ENCODE assay signal across 2 cellular contexts in the genomic region with DNA sequence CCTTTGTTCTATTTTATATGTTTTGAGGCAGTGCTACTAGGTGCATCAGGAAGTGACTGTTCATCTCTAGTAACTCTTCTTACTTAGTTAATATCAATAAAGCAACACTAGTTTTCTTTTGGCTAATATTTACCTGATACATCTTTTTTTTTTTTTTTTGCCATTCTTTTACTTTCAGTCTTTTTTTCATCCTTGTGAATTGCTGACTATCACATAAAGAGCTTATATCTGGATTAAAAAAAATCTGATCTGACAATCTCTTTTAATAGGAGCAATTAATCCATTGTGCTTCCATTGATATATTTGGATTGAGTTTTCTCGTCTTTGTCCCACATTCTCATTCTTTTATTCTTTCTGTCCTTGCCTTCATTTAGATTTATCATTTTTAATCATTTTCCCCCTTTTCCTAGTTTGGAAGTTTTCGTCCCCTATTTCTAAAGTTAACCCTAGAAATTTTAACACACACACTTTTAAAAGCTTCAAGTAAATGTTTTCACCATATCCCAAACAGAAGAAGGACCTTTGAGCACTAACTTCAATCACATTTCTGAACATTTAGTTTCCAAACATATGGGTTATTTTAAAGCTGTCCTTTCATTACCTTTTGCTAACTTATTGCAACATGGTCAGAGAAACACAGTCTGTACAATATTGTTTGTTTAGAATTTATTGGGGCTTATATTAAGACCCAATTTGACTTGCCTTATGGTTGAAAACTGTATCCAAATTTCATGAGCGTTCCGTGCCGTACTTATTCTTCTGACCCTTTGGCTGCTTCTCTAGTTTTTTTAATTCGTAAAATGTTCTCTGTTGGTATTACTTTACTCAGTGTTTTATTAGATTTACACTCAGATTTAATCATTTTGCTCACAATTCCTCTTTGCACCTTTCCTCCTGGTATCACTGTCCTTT.
TF ChIP-seq lines count a peak whose summit lies in the region.

No MANE protein-coding gene starts in this region.

TF ChIP-seq in HepG2, 621 proteins besides CTCF, POLR2A, EP300 and RAD21 (continues in another document):
- no peak for TF ChIP-seq ELF1 (CRISPR knock-in tag; IDR thresholded peaks at IDR 0.05)
- no peak for TF ChIP-seq TSC22D2 (CRISPR knock-in tag; IDR thresholded peaks at IDR 0.05; ENCODE audit: borderline replicate concordance)
- no peak for TF ChIP-seq IRF2 (CRISPR knock-in tag; IDR thresholded peaks at IDR 0.05)
- no peak for TF ChIP-seq ZNF670 (CRISPR knock-in tag; IDR thresholded peaks at IDR 0.05; ENCODE audit: borderline replicate concordance)
- peak; percentile 18 for TF ChIP-seq NCOA2 (CRISPR knock-in tag; IDR thresholded peaks at IDR 0.05)
- TF ChIP-seq, protein P1, sequence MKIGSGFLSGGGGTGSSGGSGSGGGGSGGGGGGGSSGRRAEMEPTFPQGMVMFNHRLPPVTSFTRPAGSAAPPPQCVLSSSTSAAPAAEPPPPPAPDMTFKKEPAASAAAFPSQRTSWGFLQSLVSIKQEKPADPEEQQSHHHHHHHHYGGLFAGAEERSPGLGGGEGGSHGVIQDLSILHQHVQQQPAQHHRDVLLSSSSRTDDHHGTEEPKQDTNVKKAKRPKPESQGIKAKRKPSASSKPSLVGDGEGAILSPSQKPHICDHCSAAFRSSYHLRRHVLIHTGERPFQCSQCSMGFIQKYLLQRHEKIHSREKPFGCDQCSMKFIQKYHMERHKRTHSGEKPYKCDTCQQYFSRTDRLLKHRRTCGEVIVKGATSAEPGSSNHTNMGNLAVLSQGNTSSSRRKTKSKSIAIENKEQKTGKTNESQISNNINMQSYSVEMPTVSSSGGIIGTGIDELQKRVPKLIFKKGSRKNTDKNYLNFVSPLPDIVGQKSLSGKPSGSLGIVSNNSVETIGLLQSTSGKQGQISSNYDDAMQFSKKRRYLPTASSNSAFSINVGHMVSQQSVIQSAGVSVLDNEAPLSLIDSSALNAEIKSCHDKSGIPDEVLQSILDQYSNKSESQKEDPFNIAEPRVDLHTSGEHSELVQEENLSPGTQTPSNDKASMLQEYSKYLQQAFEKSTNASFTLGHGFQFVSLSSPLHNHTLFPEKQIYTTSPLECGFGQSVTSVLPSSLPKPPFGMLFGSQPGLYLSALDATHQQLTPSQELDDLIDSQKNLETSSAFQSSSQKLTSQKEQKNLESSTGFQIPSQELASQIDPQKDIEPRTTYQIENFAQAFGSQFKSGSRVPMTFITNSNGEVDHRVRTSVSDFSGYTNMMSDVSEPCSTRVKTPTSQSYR (CRISPR knock-in tag; IDR thresholded peaks at IDR 0.05; ENCODE audit: borderline replicate concordance): no peak
- no peak for TF ChIP-seq ZKSCAN5 (CRISPR knock-in tag; IDR thresholded peaks at IDR 0.05)
- no peak for TF ChIP-seq KLF13 (CRISPR knock-in tag; IDR thresholded peaks at IDR 0.05)
- no peak for TF ChIP-seq ZNF337 (CRISPR knock-in tag; IDR thresholded peaks at IDR 0.05; ENCODE audit: borderline replicate concordance, low read depth)
- TF ChIP-seq ZNF326 (CRISPR knock-in tag; IDR thresholded peaks at IDR 0.05; ENCODE audit: borderline replicate concordance): no peak
- TF ChIP-seq CEBPG (CRISPR knock-in tag; IDR thresholded peaks at IDR 0.05): peak; percentile 73
- TF ChIP-seq NR3C1 (CRISPR knock-in tag; IDR thresholded peaks at IDR 0.05): no peak
- peak; percentile 34; the same call in 1 of the 2 replicates for TF ChIP-seq CREM (IDR thresholded peaks at IDR 0.05)
- TF ChIP-seq CREM (CRISPR knock-in tag; IDR thresholded peaks at IDR 0.05): no peak
- TF ChIP-seq FOXC1 (CRISPR knock-in tag; IDR thresholded peaks at IDR 0.05; ENCODE audit: borderline replicate concordance): no peak
- TF ChIP-seq, protein P2, sequence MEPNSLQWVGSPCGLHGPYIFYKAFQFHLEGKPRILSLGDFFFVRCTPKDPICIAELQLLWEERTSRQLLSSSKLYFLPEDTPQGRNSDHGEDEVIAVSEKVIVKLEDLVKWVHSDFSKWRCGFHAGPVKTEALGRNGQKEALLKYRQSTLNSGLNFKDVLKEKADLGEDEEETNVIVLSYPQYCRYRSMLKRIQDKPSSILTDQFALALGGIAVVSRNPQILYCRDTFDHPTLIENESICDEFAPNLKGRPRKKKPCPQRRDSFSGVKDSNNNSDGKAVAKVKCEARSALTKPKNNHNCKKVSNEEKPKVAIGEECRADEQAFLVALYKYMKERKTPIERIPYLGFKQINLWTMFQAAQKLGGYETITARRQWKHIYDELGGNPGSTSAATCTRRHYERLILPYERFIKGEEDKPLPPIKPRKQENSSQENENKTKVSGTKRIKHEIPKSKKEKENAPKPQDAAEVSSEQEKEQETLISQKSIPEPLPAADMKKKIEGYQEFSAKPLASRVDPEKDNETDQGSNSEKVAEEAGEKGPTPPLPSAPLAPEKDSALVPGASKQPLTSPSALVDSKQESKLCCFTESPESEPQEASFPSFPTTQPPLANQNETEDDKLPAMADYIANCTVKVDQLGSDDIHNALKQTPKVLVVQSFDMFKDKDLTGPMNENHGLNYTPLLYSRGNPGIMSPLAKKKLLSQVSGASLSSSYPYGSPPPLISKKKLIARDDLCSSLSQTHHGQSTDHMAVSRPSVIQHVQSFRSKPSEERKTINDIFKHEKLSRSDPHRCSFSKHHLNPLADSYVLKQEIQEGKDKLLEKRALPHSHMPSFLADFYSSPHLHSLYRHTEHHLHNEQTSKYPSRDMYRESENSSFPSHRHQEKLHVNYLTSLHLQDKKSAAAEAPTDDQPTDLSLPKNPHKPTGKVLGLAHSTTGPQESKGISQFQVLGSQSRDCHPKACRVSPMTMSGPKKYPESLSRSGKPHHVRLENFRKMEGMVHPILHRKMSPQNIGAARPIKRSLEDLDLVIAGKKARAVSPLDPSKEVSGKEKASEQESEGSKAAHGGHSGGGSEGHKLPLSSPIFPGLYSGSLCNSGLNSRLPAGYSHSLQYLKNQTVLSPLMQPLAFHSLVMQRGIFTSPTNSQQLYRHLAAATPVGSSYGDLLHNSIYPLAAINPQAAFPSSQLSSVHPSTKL (CRISPR knock-in tag; IDR thresholded peaks at IDR 0.05): peak; percentile 51; the same call in 1 of the 2 replicates
- no peak for TF ChIP-seq GTF3A (CRISPR knock-in tag; conservative IDR thresholded peaks at IDR 0.05)
- TF ChIP-seq GLI4 (CRISPR knock-in tag; IDR thresholded peaks at IDR 0.05; ENCODE audit: borderline replicate concordance): no peak
- no peak for TF ChIP-seq ZNF235 (CRISPR knock-in tag; IDR thresholded peaks at IDR 0.05; ENCODE audit: borderline replicate concordance)
- TF ChIP-seq, protein P3, sequence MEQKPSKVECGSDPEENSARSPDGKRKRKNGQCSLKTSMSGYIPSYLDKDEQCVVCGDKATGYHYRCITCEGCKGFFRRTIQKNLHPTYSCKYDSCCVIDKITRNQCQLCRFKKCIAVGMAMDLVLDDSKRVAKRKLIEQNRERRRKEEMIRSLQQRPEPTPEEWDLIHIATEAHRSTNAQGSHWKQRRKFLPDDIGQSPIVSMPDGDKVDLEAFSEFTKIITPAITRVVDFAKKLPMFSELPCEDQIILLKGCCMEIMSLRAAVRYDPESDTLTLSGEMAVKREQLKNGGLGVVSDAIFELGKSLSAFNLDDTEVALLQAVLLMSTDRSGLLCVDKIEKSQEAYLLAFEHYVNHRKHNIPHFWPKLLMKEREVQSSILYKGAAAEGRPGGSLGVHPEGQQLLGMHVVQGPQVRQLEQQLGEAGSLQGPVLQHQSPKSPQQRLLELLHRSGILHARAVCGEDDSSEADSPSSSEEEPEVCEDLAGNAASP (CRISPR knock-in tag; IDR thresholded peaks at IDR 0.05; ENCODE audit: borderline replicate concordance): peak; percentile 28; the same call in 1 of the 2 replicates
- TF ChIP-seq MIER3 (CRISPR knock-in tag; IDR thresholded peaks at IDR 0.05; ENCODE audit: borderline replicate concordance): no peak

TF ChIP-seq in IMR-90, 13 proteins besides CTCF, POLR2A, EP300 and RAD21:
- TF ChIP-seq NFE2L2 (IDR thresholded peaks at IDR 0.05; ENCODE audit: low read depth, low read length): no peak
- TF ChIP-seq, protein P4, sequence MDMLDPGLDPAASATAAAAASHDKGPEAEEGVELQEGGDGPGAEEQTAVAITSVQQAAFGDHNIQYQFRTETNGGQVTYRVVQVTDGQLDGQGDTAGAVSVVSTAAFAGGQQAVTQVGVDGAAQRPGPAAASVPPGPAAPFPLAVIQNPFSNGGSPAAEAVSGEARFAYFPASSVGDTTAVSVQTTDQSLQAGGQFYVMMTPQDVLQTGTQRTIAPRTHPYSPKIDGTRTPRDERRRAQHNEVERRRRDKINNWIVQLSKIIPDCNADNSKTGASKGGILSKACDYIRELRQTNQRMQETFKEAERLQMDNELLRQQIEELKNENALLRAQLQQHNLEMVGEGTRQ (IDR thresholded peaks at IDR 0.05; ENCODE audit: low read depth, low read length): no peak
- no peak for TF ChIP-seq SMC3 (IDR thresholded peaks at IDR 0.05; ENCODE audit: low read depth, low read length)
- no peak for TF ChIP-seq CHD1 (IDR thresholded peaks at IDR 0.05; ENCODE audit: low read depth, low read length)
- TF ChIP-seq MAFK (IDR thresholded peaks at IDR 0.05; ENCODE audit: low read depth, low read length): peak; percentile 40
